In the genomic region with DNA sequence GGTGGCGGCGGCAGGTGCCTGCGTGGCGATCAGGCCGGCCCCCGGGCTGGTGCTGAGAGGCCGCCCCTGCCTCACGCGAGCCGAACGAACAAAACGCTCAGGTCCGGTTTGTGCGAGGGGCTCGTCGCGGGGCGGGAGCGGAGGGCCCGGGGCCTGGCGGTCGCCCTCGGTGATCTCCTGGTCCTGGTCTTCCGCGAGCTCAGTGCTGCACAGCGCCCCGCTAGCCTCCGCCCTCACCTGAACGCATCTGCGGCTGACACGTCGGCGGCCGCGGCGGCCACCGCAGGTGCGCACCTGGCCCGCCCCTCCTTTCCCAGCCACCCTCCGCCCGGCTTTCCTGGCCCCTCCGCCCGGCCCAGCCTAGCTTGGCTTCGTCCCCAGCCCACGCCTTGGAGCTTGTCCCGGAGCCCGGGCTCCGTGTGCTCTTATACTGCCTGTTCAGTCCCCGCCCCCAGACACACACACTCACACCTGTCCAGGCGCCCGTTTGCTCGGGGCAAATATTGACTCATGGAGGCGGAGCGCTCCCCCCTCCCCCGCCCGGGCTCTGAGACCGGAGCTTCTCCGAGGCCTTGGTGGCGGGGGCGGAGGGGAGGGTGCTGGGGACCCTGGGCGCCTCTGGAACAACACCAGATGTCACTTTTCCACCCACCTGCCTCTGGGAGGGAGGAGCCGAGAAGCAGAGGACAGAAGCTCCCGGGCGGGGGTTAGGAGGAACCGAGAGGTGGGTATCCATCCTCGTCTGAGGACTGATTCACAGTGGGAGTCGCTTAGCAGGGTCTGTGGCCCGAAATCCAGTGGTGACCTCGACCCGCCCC, we compare ENCODE assay signal across 8 cellular contexts. TPM values are rescaled to one million over a fixed set of nuclear protein-coding genes. Genes with fewer than 3 reads are reported as not detected.
A peak's percentile ranks its signal among the peaks of the same experiment; 100 is the strongest.
DNase-seq lines count a peak whose midpoint lies in the region; ATAC-seq and TF ChIP-seq lines count a peak whose summit lies in the region.

No MANE protein-coding gene starts in this region.

- no peaks in the 10 kb centered on the region for H3K36me3 ChIP-seq in HEK293 (ENCODE audit: control insufficient read depth in 2 of 2, insufficient read depth in 1 of 2, low read length in 2 of 2)
- no peaks in the 10 kb centered on the region for H3K36me3 ChIP-seq in parathyroid adenoma (ENCODE audit: control insufficient read depth, insufficient read depth, low read length)

- POLR2A ChIA-PET in HEK293 (lab: Yijun Ruan, JAX) = interaction anchor here (0.5 kb wide), 1 partner anchor 242 kb away, joined by 3 read pairs; no protein-coding TSS in a partner anchor

- H3K27me3 Mint-ChIP-seq in central memory CD8-positive, alpha-beta T cell = peaks cover 92% of the 10 kb centered on the region
- H3K27me3 Mint-ChIP-seq in activated T-helper 2 cell treated with anti-CD3 and anti-CD28 coated beads, Interferon-gamma antibody, Interleukin-2, Interleukin-4, amounts not matched to agents 10 μg/mL and 5 μg/mL and 100 μg/mL, durations not matched to agents 14 hours and 24 hours and 36 hours (ENCODE audit: low read depth) = peaks cover 62% of the 10 kb centered on the region

- H3K36me3 Mint-ChIP-seq in central memory CD8-positive, alpha-beta T cell (ENCODE audit: insufficient read depth) = peaks cover 4% of the 10 kb centered on the region
- H3K36me3 Mint-ChIP-seq in activated T-helper 2 cell treated with anti-CD3 and anti-CD28 coated beads, Interferon-gamma antibody, Interleukin-2, Interleukin-4, amounts not matched to agents 10 μg/mL and 5 μg/mL and 100 μg/mL, durations not matched to agents 14 hours and 24 hours and 36 hours (ENCODE audit: low read depth) = no peaks in the 10 kb centered on the region

- H3K9me3 ChIP-seq in HEK293 (ENCODE audit: control insufficient read depth, insufficient read depth, low read depth, low read length) (no peaks in the 10 kb centered on the region), parathyroid adenoma (ENCODE audit: control insufficient read depth, low read length) (no peaks in the 10 kb centered on the region)

- CTCF ChIA-PET in HEK293 (lab: Yijun Ruan, JAX) = interaction anchor here (0.5 to 3.9 kb wide), 38 partner anchors 8 to 1518 kb away, joined by 3 to 31 read pairs (median 4); a partner anchor contains a TSS

- intact Hi-C loops in activated T-helper 2 cell treated with anti-CD3 and anti-CD28 coated beads, Interferon-gamma antibody, Interleukin-2, Interleukin-4, amounts not matched to agents 10 μg/mL and 5 μg/mL and 100 μg/mL, durations not matched to agents 14 hours and 24 hours and 36 hours (cut with micrococcal nuclease) = loop anchor here (2.0 kb wide), 1 partner anchor 21 kb away; no protein-coding TSS in a partner anchor

- H3K4me3 Mint-ChIP-seq in central memory CD8-positive, alpha-beta T cell = peak overlapping the region; percentile 59
- H3K4me3 Mint-ChIP-seq in activated T-helper 2 cell treated with anti-CD3 and anti-CD28 coated beads, Interferon-gamma antibody, Interleukin-2, Interleukin-4, amounts not matched to agents 10 μg/mL and 5 μg/mL and 100 μg/mL, durations not matched to agents 14 hours and 24 hours and 36 hours (ENCODE audit: low read depth) = no peak overlapping the region

- peaks cover 4% of the 10 kb centered on the region for H3K27me3 ChIP-seq in parathyroid adenoma (ENCODE audit: control insufficient read depth, insufficient read depth, low read length)

- no peak for TF ChIP-seq CTCF in HEK293 (tag by site-specific recombination; IDR thresholded peaks at IDR 0.05)
- no peak for TF ChIP-seq CTCF in parathyroid adenoma (IDR thresholded peaks at IDR 0.05)

- H3K4me1 Mint-ChIP-seq in central memory CD8-positive, alpha-beta T cell = peaks cover 18% of the 10 kb centered on the region
- H3K4me1 Mint-ChIP-seq in activated T-helper 2 cell treated with anti-CD3 and anti-CD28 coated beads, Interferon-gamma antibody, Interleukin-2, Interleukin-4, amounts not matched to agents 10 μg/mL and 5 μg/mL and 100 μg/mL, durations not matched to agents 14 hours and 24 hours and 36 hours (ENCODE audit: low read depth) = peaks cover 4% of the 10 kb centered on the region

- peak overlapping the region; percentile 99 for H3K9ac ChIP-seq in parathyroid adenoma

- no peaks in the 10 kb centered on the region for H3K79me2 ChIP-seq in parathyroid adenoma

- H3K9me3 Mint-ChIP-seq in central memory CD8-positive, alpha-beta T cell = no peaks in the 10 kb centered on the region
- no peaks in the 10 kb centered on the region for H3K9me3 Mint-ChIP-seq in activated T-helper 2 cell treated with anti-CD3 and anti-CD28 coated beads, Interferon-gamma antibody, Interleukin-2, Interleukin-4, amounts not matched to agents 10 μg/mL and 5 μg/mL and 100 μg/mL, durations not matched to agents 14 hours and 24 hours and 36 hours

- peak overlapping the region; percentile 28 for H3K4me3 ChIP-seq in HEK293 (ENCODE audit: low read depth, low read length)
- H3K4me3 ChIP-seq in parathyroid adenoma (ENCODE audit: low read depth, low read length) = peak overlapping the region; percentile 22

- peak; percentile 17 for ATAC-seq in central memory CD8-positive, alpha-beta T cell (replicated peaks; ENCODE audit: extremely low read depth, poor library complexity, severe bottlenecking)
- ATAC-seq in GM19455 (IDR thresholded peaks at IDR 0.05; ENCODE audit: unreplicated experiment) = no peak

- H3K4me1 ChIP-seq in HEK293 (ENCODE audit: control insufficient read depth, insufficient read depth, low read length) (no peaks in the 10 kb centered on the region), parathyroid adenoma (peaks cover 23% of the 10 kb centered on the region)

- peak overlapping the region; percentile 63 for H3K4me2 ChIP-seq in parathyroid adenoma (ENCODE audit: low read length)

- H2AFZ ChIP-seq in parathyroid adenoma = peak overlapping the region; percentile 70

- H3K27ac Mint-ChIP-seq in central memory CD8-positive, alpha-beta T cell (ENCODE audit: low read depth) = no peak overlapping the region
- no peak overlapping the region for H3K27ac Mint-ChIP-seq in activated T-helper 2 cell treated with anti-CD3 and anti-CD28 coated beads, Interferon-gamma antibody, Interleukin-2, Interleukin-4, amounts not matched to agents 10 μg/mL and 5 μg/mL and 100 μg/mL, durations not matched to agents 14 hours and 24 hours and 36 hours

- DNase-seq in NCI-H345 treated with DMSO at 0.1 percent for 48 hours (lab: John Stamatoyannopoulos, UW; ENCODE audit: unreplicated experiment) = peak; percentile 90
- DNase-seq in central memory CD8-positive, alpha-beta T cell (ENCODE audit: low spot score in 2 of 2) = no peak
- no peak for DNase-seq in activated T-helper 2 cell treated with anti-CD3 and anti-CD28 coated beads, Interferon-gamma antibody, Interleukin-2, Interleukin-4, amounts not matched to agents 10 μg/mL and 5 μg/mL and 100 μg/mL, durations not matched to agents 14 hours and 24 hours and 36 hours (ENCODE audit: low spot score)
- no peak for DNase-seq in midbrain (lab: John Stamatoyannopoulos, UW)
- no peak for DNase-seq in NK-92 treated with Interleukin-12 subunit alpha and Interleukin-12 subunit beta, amount 100 ng/mL, for 24 hours (lab: John Stamatoyannopoulos, UW)

- H3K27ac ChIP-seq in HEK293 (ENCODE audit: extremely low read depth, low read depth, low read length) (no peak overlapping the region), parathyroid adenoma (peak overlapping the region; percentile 100)

TF ChIP-seq in HEK293, 187 proteins besides CTCF, POLR2A, EP300 and RAD21:
- peak; percentile 80 for TF ChIP-seq ZFHX2 (tag by site-specific recombination; conservative IDR thresholded peaks at IDR 0.05)
- no peak for TF ChIP-seq WT1 (tag by site-specific recombination; IDR thresholded peaks at IDR 0.05)
- TF ChIP-seq ZNF629 (tag by site-specific recombination; IDR thresholded peaks at IDR 0.05) = no peak
- no peak for TF ChIP-seq RBAK (tag by site-specific recombination; IDR thresholded peaks at IDR 0.05)
- peak; percentile 84 for TF ChIP-seq EGR2 (tag by site-specific recombination; IDR thresholded peaks at IDR 0.05; ENCODE audit: low read depth)
- TF ChIP-seq KLF1 (tag by site-specific recombination; IDR thresholded peaks at IDR 0.05) = peak; percentile 90
- TF ChIP-seq ZNF266 (tag by site-specific recombination; IDR thresholded peaks at IDR 0.05; ENCODE audit: low read depth) = no peak
- TF ChIP-seq, protein P1, sequence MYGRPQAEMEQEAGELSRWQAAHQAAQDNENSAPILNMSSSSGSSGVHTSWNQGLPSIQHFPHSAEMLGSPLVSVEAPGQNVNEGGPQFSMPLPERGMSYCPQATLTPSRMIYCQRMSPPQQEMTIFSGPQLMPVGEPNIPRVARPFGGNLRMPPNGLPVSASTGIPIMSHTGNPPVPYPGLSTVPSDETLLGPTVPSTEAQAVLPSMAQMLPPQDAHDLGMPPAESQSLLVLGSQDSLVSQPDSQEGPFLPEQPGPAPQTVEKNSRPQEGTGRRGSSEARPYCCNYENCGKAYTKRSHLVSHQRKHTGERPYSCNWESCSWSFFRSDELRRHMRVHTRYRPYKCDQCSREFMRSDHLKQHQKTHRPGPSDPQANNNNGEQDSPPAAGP (tag by site-specific recombination; IDR thresholded peaks at IDR 0.05) = 0 out of 2 replicates have a peak, but pooled peaks have one; percentile 46
- TF ChIP-seq ZNF558 (tag by site-specific recombination; IDR thresholded peaks at IDR 0.05) = no peak

RNA-seq across cellular contexts. Expression of a gene that starts 8.6 kb away (rescaled TPM):
- not detected in 2 replicates for total RNA-seq in activated T-helper 2 cell treated with anti-CD3 and anti-CD28 coated beads, Interferon-gamma antibody, Interleukin-2, Interleukin-4, amounts not matched to agents 10 μg/mL and 5 μg/mL and 100 μg/mL, durations not matched to agents 14 hours and 24 hours and 36 hours

RNA-seq across cellular contexts. Expression of a gene that starts 16.8 kb away (rescaled TPM):
- total RNA-seq in activated T-helper 2 cell treated with anti-CD3 and anti-CD28 coated beads, Interferon-gamma antibody, Interleukin-2, Interleukin-4, amounts not matched to agents 10 μg/mL and 5 μg/mL and 100 μg/mL, durations not matched to agents 14 hours and 24 hours and 36 hours = not detected in 2 replicates

RNA-seq across cellular contexts. Expression of a gene that starts 39.5 kb away (rescaled TPM):
- total RNA-seq in activated T-helper 2 cell treated with anti-CD3 and anti-CD28 coated beads, Interferon-gamma antibody, Interleukin-2, Interleukin-4, amounts not matched to agents 10 μg/mL and 5 μg/mL and 100 μg/mL, durations not matched to agents 14 hours and 24 hours and 36 hours = not detected in 2 replicates

RNA-seq across cellular contexts. Expression of a gene that starts 42.3 kb away (rescaled TPM):
- total RNA-seq in activated T-helper 2 cell treated with anti-CD3 and anti-CD28 coated beads, Interferon-gamma antibody, Interleukin-2, Interleukin-4, amounts not matched to agents 10 μg/mL and 5 μg/mL and 100 μg/mL, durations not matched to agents 14 hours and 24 hours and 36 hours = not detected in 2 replicates

RNA-seq across cellular contexts. Expression of a gene that starts 58.9 kb away (rescaled TPM):
- total RNA-seq in activated T-helper 2 cell treated with anti-CD3 and anti-CD28 coated beads, Interferon-gamma antibody, Interleukin-2, Interleukin-4, amounts not matched to agents 10 μg/mL and 5 μg/mL and 100 μg/mL, durations not matched to agents 14 hours and 24 hours and 36 hours = 0.09 TPM in 1 of 2 replicates, not detected in the other
